10 cellular contexts compared by ENCODE assay signal in genomic region chr13:96771501-96772367, GRCh38.
DNase-seq lines count a peak whose midpoint lies in the region; ATAC-seq, FAIRE-seq and TF ChIP-seq lines count a peak whose summit lies in the region.
"Had no signal": no experiment of that assay in that cellular context is flagged by ENCODE, and none has a peak within 500 bp of the region (broad histone marks: within the 10 kb centered on the region; RNA-seq: fewer than 3 reads in every experiment).

No MANE protein-coding gene starts in this region.

- DNase-seq in DND-41 (peak; percentile 6), NOMO-1 treated with dmso at 0.1 percent for 144 hours (lab: John Stamatoyannopoulos, UW; ENCODE audit: unreplicated experiment) (peak; percentile 23), glomerular visceral epithelial cell (ENCODE audit: extremely low spot score) (no peak), activated T-cell treated with anti-CD3 and anti-CD28 coated beads for 4 hours (no peak), RCC 7860 (ENCODE audit: low spot score) (no peak), C1 segment of cervical spinal cord (lab: John Stamatoyannopoulos, UW) (no peak)

- H3K9ac ChIP-seq in DND-41 (ENCODE audit: low read depth, low read length): no peak overlapping the region

- H3K36me3 ChIP-seq in DND-41 (ENCODE audit: insufficient read depth, low read length): no peaks in the 10 kb centered on the region
- H3K36me3 ChIP-seq: breast epithelium, heart left ventricle had no signal

- ATAC-seq in DND-41 (ENCODE audit: insufficient read depth, low read depth) (peak; percentile 68; the same call in 2 of the 3 replicates), GM19351 (IDR thresholded peaks at IDR 0.05; ENCODE audit: unreplicated experiment) (peak; percentile 99), HG02973 (IDR thresholded peaks at IDR 0.05; ENCODE audit: unreplicated experiment) (peak; percentile 88)
- ATAC-seq: heart left ventricle had no signal

- H3K27ac ChIP-seq in DND-41 (ENCODE audit: low read length): peak overlapping the region; percentile 3; the same call in 1 of the 2 replicates
- H3K27ac ChIP-seq: breast epithelium, heart left ventricle had no signal

- no peak for FAIRE-seq in RCC 7860 (lab: Jason Lieb, UNC)

- H4K20me1 ChIP-seq in DND-41 (ENCODE audit: insufficient read depth, low read length): no peaks in the 10 kb centered on the region

- no peak overlapping the region for H2AFZ ChIP-seq in DND-41 (ENCODE audit: low read depth, low read length)

- no peak overlapping the region for H3K4me3 ChIP-seq in DND-41 (ENCODE audit: low read depth in 1 of 2, low read length in 2 of 2)
- H3K4me3 ChIP-seq: breast epithelium, heart left ventricle had no signal

- no peak overlapping the region for H3K4me2 ChIP-seq in DND-41 (ENCODE audit: insufficient read depth, low read length)

- H3K27me3 ChIP-seq in DND-41 (ENCODE audit: insufficient read depth, low read length, poor library complexity): no peaks in the 10 kb centered on the region
- H3K27me3 ChIP-seq: breast epithelium had no signal

- TF ChIP-seq CTCF in DND-41 (IDR thresholded peaks at IDR 0.05; ENCODE audit: borderline replicate concordance, extremely low read depth, low read length, poor library complexity, severe bottlenecking): no peak

- H3K79me2 ChIP-seq in DND-41 (ENCODE audit: insufficient read depth, low read length): no peaks in the 10 kb centered on the region

- H3K4me1 ChIP-seq in DND-41 (ENCODE audit: insufficient read depth, low read length): peaks cover 9% of the 10 kb centered on the region
- H3K4me1 ChIP-seq: breast epithelium had no signal

- H3K9me3 ChIP-seq in DND-41 (ENCODE audit: insufficient read depth, low read length, severe bottlenecking): no peaks in the 10 kb centered on the region
- H3K9me3 ChIP-seq: breast epithelium, heart left ventricle had no signal

Comparison
In these comparisons a context has a peak if more than half of its experiments do, and no peak if none do; other contexts are left out.
1. DNase-seq: peak in DND-41 (single experiment) and NOMO-1 treated with dmso at 0.1 percent for 144 hours (single experiment); none in glomerular visceral epithelial cell (single experiment), activated T-cell treated with anti-CD3 and anti-CD28 coated beads for 4 hours (single experiment), RCC 7860 (single experiment) and C1 segment of cervical spinal cord (0 of 14).
2. Peak in every context shown above with its lines, with median percentiles within 50 percentile points of each other: ATAC-seq.